ENCODE assay signal across 8 cellular contexts in genomic region chr20:35871311-35871771, GRCh38.
DNase-seq lines count a peak whose midpoint lies in the region; ATAC-seq, FAIRE-seq and TF ChIP-seq lines count a peak whose summit lies in the region.

No MANE protein-coding gene starts in this region.

- no peak for ATAC-seq in activated CD8-positive, alpha-beta T cell treated with anti-CD3 and anti-CD28 coated beads for 36 hours

- no peaks in the 10 kb centered on the region for H3K9me3 Mint-ChIP-seq in activated CD8-positive, alpha-beta T cell treated with anti-CD3 and anti-CD28 coated beads for 36 hours

- H3K36me3 ChIP-seq in right atrium auricular region = no peaks in the 10 kb centered on the region
- peaks cover 10% of the 10 kb centered on the region for H3K36me3 ChIP-seq in thymus (ENCODE audit: control insufficient read depth, insufficient read depth)
- H3K36me3 ChIP-seq in kidney (ENCODE audit: control insufficient read depth in 1 of 2, insufficient read depth in 2 of 2, low read length in 2 of 2) = peaks cover 0 to 3% of the 10 kb centered on the region in 2 donors

- no peaks in the 10 kb centered on the region for H3K27me3 Mint-ChIP-seq in activated CD8-positive, alpha-beta T cell treated with anti-CD3 and anti-CD28 coated beads for 36 hours

- H3K27ac Mint-ChIP-seq in activated CD8-positive, alpha-beta T cell treated with anti-CD3 and anti-CD28 coated beads for 36 hours = peak overlapping the region; percentile 4

- H3K27me3 ChIP-seq in right atrium auricular region (no peaks in the 10 kb centered on the region), thymus (ENCODE audit: control insufficient read depth, insufficient read depth) (no peaks in the 10 kb centered on the region)

- DNase-seq in NCI-H2196 (lab: John Stamatoyannopoulos, UW; ENCODE audit: unreplicated experiment) (peak; percentile 44), NCI-H2196 treated with DMSO at 0.1 percent for 48 hours (lab: John Stamatoyannopoulos, UW; ENCODE audit: unreplicated experiment) (no peak), right atrium auricular region (ENCODE audit: low spot score) (no peak), kidney (no peak), NCI-H146 treated with DMSO at 0.1 percent for 48 hours (lab: John Stamatoyannopoulos, UW; ENCODE audit: unreplicated experiment) (no peak), OCI-M2 (lab: John Stamatoyannopoulos, UW; ENCODE audit: unreplicated experiment) (no peak)
- no peak for DNase-seq in activated CD8-positive, alpha-beta T cell treated with anti-CD3 and anti-CD28 coated beads for 36 hours

- H3K27ac ChIP-seq in right atrium auricular region = peak overlapping the region; percentile 56 to 69
- H3K27ac ChIP-seq in thymus (ENCODE audit: low read depth) = peak overlapping the region; percentile 52
- H3K27ac ChIP-seq in kidney (ENCODE audit: low read depth in 2 of 2, low read length in 2 of 2) = no peak overlapping the region

- intact Hi-C loops in activated CD8-positive, alpha-beta T cell treated with anti-CD3 and anti-CD28 coated beads for 36 hours (cut with micrococcal nuclease) = no loop called here
- intact Hi-C loops in kidney (cut with DNase I) = no loop called here

- no peak overlapping the region for H3K4me3 Mint-ChIP-seq in activated CD8-positive, alpha-beta T cell treated with anti-CD3 and anti-CD28 coated beads for 36 hours

- H3K4me1 ChIP-seq in right atrium auricular region = peaks cover 0 to 25% of the 10 kb centered on the region in 2 donors
- H3K4me1 ChIP-seq in thymus (ENCODE audit: control insufficient read depth, insufficient read depth, low read length) = no peaks in the 10 kb centered on the region
- peaks cover 0 to 6% of the 10 kb centered on the region in 2 donors for H3K4me1 ChIP-seq in kidney (ENCODE audit: control insufficient read depth in 1 of 2, insufficient read depth in 1 of 2, low read depth in 1 of 2, low read length in 2 of 2)

- no peak overlapping the region for H3K4me3 ChIP-seq in right atrium auricular region
- no peak overlapping the region for H3K4me3 ChIP-seq in thymus (ENCODE audit: low read length)
- no peak overlapping the region for H3K4me3 ChIP-seq in kidney (ENCODE audit: low read length in 2 of 2)

- WGBS in thymus = 89% methylated on average over 5 of the region's 5 CpGs

- no peaks in the 10 kb centered on the region for H3K9me3 ChIP-seq in right atrium auricular region
- H3K9me3 ChIP-seq in thymus (ENCODE audit: control insufficient read depth) = no peaks in the 10 kb centered on the region
- H3K9me3 ChIP-seq in kidney (ENCODE audit: control insufficient read depth in 1 of 2, low read length in 2 of 2) = no peaks in the 10 kb centered on the region

- FAIRE-seq in kidney (lab: Jason Lieb, UNC) = no peak

- CTCF ChIA-PET in activated CD8-positive, alpha-beta T cell treated with anti-CD3 and anti-CD28 coated beads for 36 hours (lab: Charles Lee) = no interaction called here

- H3K4me1 Mint-ChIP-seq in activated CD8-positive, alpha-beta T cell treated with anti-CD3 and anti-CD28 coated beads for 36 hours (ENCODE audit: low read depth) = peaks cover 3% of the 10 kb centered on the region

- TF ChIP-seq CTCF in activated CD8-positive, alpha-beta T cell treated with anti-CD3 and anti-CD28 coated beads for 36 hours (IDR thresholded peaks at IDR 0.05) = no peak
- TF ChIP-seq CTCF in right atrium auricular region (IDR thresholded peaks at IDR 0.05) (no peak), kidney (IDR thresholded peaks at IDR 0.05; ENCODE audit: borderline replicate concordance, extremely low read depth, insufficient read depth) (no peak)

- POLR2A ChIA-PET in activated CD8-positive, alpha-beta T cell treated with anti-CD3 and anti-CD28 coated beads for 36 hours (lab: Charles Lee) = interaction anchor here (0.8 kb wide), 1 partner anchor 19 kb away, joined by 5 read pairs; no protein-coding TSS in a partner anchor

- peaks cover 14% of the 10 kb centered on the region for H3K36me3 Mint-ChIP-seq in activated CD8-positive, alpha-beta T cell treated with anti-CD3 and anti-CD28 coated beads for 36 hours (ENCODE audit: low read depth)

- H3K9ac ChIP-seq in kidney (ENCODE audit: low read length in 2 of 2) = no peak overlapping the region

Comparison
In these comparisons a context has a peak if more than half of its experiments do, and no peak if none do; other contexts are left out.
1. H3K27ac ChIP-seq: peak in right atrium auricular region (2 of 2) and thymus (single experiment); none in kidney (0 of 2).